ENCODE assay signal across 1 cellular context in the genomic region with DNA sequence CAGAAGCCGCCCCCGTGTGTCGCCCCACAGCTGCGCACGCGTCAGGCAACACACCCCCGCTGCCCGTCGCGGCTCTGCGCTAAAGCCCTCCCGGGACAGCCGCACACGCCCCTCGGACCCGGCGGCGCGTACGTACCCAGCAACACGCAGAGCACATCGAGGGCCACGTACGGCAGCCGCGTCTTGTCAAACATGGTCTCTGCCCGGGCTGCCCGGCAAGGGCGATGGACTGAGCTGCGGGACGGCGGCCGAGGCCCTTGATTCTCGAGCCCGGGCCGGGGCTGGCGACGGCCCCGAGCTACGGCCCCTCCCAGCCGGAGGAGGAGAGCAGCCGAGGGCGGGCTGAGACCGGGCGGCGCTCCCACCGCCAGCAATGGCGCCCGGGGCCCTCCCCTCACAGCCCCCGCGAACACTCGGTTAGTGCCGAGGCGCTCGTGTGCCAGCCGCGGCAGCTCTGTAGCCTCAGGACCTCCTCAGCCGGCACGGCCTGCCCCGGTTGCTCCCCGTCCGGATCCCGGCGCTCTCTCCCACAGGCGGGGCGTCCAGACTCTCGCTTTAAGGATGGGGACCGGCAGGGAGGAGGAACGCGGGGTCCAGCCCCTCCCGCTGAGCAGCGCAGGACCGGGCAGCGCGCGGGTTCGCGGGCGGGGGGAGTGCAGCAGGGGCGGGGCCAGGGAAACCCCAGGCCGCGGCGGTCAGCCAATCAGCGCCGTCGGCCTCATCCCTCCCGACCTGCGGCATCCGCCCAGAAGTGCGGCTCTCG.
TF ChIP-seq lines count a peak whose summit lies in the region.

A gene (minus strand): TSS at position 529 of the 763 bp plus-strand sequence. CDS start 335 bp downstream, at position 194.

TF ChIP-seq in WTC11, 78 proteins besides CTCF, POLR2A, EP300 and RAD21 (continued from another document):
- TF ChIP-seq, protein P1, sequence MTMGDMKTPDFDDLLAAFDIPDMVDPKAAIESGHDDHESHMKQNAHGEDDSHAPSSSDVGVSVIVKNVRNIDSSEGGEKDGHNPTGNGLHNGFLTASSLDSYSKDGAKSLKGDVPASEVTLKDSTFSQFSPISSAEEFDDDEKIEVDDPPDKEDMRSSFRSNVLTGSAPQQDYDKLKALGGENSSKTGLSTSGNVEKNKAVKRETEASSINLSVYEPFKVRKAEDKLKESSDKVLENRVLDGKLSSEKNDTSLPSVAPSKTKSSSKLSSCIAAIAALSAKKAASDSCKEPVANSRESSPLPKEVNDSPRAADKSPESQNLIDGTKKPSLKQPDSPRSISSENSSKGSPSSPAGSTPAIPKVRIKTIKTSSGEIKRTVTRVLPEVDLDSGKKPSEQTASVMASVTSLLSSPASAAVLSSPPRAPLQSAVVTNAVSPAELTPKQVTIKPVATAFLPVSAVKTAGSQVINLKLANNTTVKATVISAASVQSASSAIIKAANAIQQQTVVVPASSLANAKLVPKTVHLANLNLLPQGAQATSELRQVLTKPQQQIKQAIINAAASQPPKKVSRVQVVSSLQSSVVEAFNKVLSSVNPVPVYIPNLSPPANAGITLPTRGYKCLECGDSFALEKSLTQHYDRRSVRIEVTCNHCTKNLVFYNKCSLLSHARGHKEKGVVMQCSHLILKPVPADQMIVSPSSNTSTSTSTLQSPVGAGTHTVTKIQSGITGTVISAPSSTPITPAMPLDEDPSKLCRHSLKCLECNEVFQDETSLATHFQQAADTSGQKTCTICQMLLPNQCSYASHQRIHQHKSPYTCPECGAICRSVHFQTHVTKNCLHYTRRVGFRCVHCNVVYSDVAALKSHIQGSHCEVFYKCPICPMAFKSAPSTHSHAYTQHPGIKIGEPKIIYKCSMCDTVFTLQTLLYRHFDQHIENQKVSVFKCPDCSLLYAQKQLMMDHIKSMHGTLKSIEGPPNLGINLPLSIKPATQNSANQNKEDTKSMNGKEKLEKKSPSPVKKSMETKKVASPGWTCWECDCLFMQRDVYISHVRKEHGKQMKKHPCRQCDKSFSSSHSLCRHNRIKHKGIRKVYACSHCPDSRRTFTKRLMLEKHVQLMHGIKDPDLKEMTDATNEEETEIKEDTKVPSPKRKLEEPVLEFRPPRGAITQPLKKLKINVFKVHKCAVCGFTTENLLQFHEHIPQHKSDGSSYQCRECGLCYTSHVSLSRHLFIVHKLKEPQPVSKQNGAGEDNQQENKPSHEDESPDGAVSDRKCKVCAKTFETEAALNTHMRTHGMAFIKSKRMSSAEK (CRISPR knock-in tag; IDR thresholded peaks at IDR 0.05; ENCODE audit: borderline replicate concordance), result no peak
- TF ChIP-seq TEAD4 (CRISPR knock-in tag; IDR thresholded peaks at IDR 0.05) (0 out of 2 replicates have a peak, but pooled peaks have one; percentile 47), ELF4 (CRISPR knock-in tag; IDR thresholded peaks at IDR 0.05; ENCODE audit: low read depth) (no peak), FOXP1 (CRISPR knock-in tag; IDR thresholded peaks at IDR 0.05; ENCODE audit: borderline replicate concordance) (peak; percentile 27), GABPB1 (CRISPR knock-in tag; IDR thresholded peaks at IDR 0.05) (no peak; the same call in 1 of the 2 replicates), CBFB (CRISPR knock-in tag; IDR thresholded peaks at IDR 0.05; ENCODE audit: low read depth) (no peak; the same call in 1 of the 2 replicates)
TF ChIP-seq in WTC11: peak in this region for 22.
